9 cellular contexts compared by ENCODE assay signal in genomic region chr6:151036869-151037680, GRCh38.
DNase-seq lines count a peak whose midpoint lies in the region; ATAC-seq, FAIRE-seq and TF ChIP-seq lines count a peak whose summit lies in the region.
"Had no signal": no experiment of that assay in that cellular context is flagged by ENCODE, and none has a peak within 500 bp of the region (broad histone marks: within the 10 kb centered on the region; RNA-seq: fewer than 3 reads in every experiment).

No MANE protein-coding gene starts in this region.

- H3K36me3 Mint-ChIP-seq in endothelial cell (ENCODE audit: low read depth, unreplicated experiment), result peaks cover 32% of the 10 kb centered on the region

- H3K27ac Mint-ChIP-seq in endothelial cell (ENCODE audit: unreplicated experiment), result peak overlapping the region; percentile 13

- ATAC-seq in psoas muscle (no peak), HG02884 (IDR thresholded peaks at IDR 0.05; ENCODE audit: unreplicated experiment) (no peak), HG03378 (IDR thresholded peaks at IDR 0.05; ENCODE audit: unreplicated experiment) (no peak)

- no peaks in the 10 kb centered on the region for H3K9me3 Mint-ChIP-seq in endothelial cell (ENCODE audit: unreplicated experiment)

- peaks cover 32% of the 10 kb centered on the region for H3K4me1 Mint-ChIP-seq in endothelial cell (ENCODE audit: unreplicated experiment)

- H3K27ac ChIP-seq in psoas muscle, result peak overlapping the region; percentile 55

- 85 to 90% (median 86%) methylated on average over 12 of the region's 12 CpGs for WGBS in psoas muscle, 3 donors

- H3K4me1 ChIP-seq in psoas muscle, result no peaks in the 10 kb centered on the region

- no peaks in the 10 kb centered on the region for H3K9me3 ChIP-seq in psoas muscle

- H3K27me3 Mint-ChIP-seq in endothelial cell (ENCODE audit: unreplicated experiment), result peaks cover 7% of the 10 kb centered on the region

- intact Hi-C loops in psoas muscle (cut with DNase I), result no loop called here

- TF ChIP-seq POLR2A in GM12891 (IDR thresholded peaks at IDR 0.05; ENCODE audit: low read depth, low read length) (no peak), GM12892 (IDR thresholded peaks at IDR 0.05; ENCODE audit: low read depth, low read length) (no peak)

- peak overlapping the region; percentile 8 for H3K4me3 Mint-ChIP-seq in endothelial cell (ENCODE audit: unreplicated experiment)

- H3K36me3 ChIP-seq in psoas muscle (ENCODE audit: insufficient read depth in 1 of 2, low read depth in 1 of 2), result no peaks in the 10 kb centered on the region

- TF ChIP-seq CTCF in endothelial cell (IDR thresholded peaks at IDR 0.05; ENCODE audit: unreplicated experiment) (no peak), psoas muscle (IDR thresholded peaks at IDR 0.05) (no peak)

- no peaks in the 10 kb centered on the region for H3K27me3 ChIP-seq in psoas muscle (ENCODE audit: insufficient read depth in 3 of 3, low read length in 2 of 3)

- H3K4me3 ChIP-seq in psoas muscle, result no peak overlapping the region

- FAIRE-seq in GM12891 (lab: Jason Lieb, UNC) (no peak), GM12892 (lab: Jason Lieb, UNC) (no peak)

- no peak for DNase-seq in GM12891 (ENCODE audit: insufficient read length, low spot score)
- peak; percentile 58 for DNase-seq in RKO (ENCODE audit: low spot score)
- DNase-seq in endothelial cell (ENCODE audit: low spot score), result no peak
- DNase-seq in psoas muscle, result no peak
- no peak for DNase-seq in GM12892 (ENCODE audit: insufficient read length)
- DNase-seq in NOMO-1 (lab: John Stamatoyannopoulos, UW; ENCODE audit: unreplicated experiment in 2 of 2), result no peak
- DNase-seq: NCI-H1417 treated with DMSO at 0.1 percent for 48 hours had no signal

TF ChIP-seq in GM12891, 5 proteins besides CTCF, POLR2A, EP300 and RAD21:
- TF ChIP-seq SPI1 (IDR thresholded peaks at IDR 0.05; ENCODE audit: low read depth, low read length), result peak; percentile 11; the same call in 1 of the 2 replicates
- no peak for TF ChIP-seq POLR2AphosphoS5 (IDR thresholded peaks at IDR 0.05; ENCODE audit: low read depth, low read length)
- no peak for TF ChIP-seq TAF1 (IDR thresholded peaks at IDR 0.05; ENCODE audit: low read depth, low read length)
- no peak for TF ChIP-seq POU2F2 (IDR thresholded peaks at IDR 0.05; ENCODE audit: low read depth, low read length)
